In genomic region chr1:207463021-207463420, GRCh38 we compare ENCODE assay signal across 25 cellular contexts. TPM values are rescaled to one million over a fixed set of nuclear protein-coding genes. Genes with fewer than 3 reads are reported as not detected.
DNase-seq lines count a peak whose midpoint lies in the region; ATAC-seq and TF ChIP-seq lines count a peak whose summit lies in the region.
"Had no signal": no experiment of that assay in that cellular context is flagged by ENCODE, and none has a peak within 500 bp of the region (broad histone marks: within the 10 kb centered on the region; RNA-seq: fewer than 3 reads in every experiment).

No MANE protein-coding gene starts in this region.

- no peak for ATAC-seq in T-cell (replicated peaks in 1 of 4)
- no peak for ATAC-seq in HG02885 (IDR thresholded peaks at IDR 0.05; ENCODE audit: poor library complexity, unreplicated experiment)
- ATAC-seq: gastroesophageal sphincter, sciatic nerve, WTC11 had no signal

- POLR2A ChIA-PET in T-cell (lab: Charles Lee): no interaction called here

- intact Hi-C loops in ascending aorta (cut with DNase I): no loop called here

- peaks cover 0 to 4% of the 10 kb centered on the region in 2 donors for H3K27me3 Mint-ChIP-seq in T-cell
- H3K27me3 Mint-ChIP-seq: stimulated activated naive CD8-positive, alpha-beta T cell treated with anti-CD3 and anti-CD28 coated beads, Interleukin-15, Interleukin-2, amounts not matched to agents 100 ng/mL and 50 ng/mL, for 24 hours had no signal

- no peaks in the 10 kb centered on the region for H3K4me1 ChIP-seq in ascending aorta
- H3K4me1 ChIP-seq: gastroesophageal sphincter, parathyroid adenoma had no signal

- peaks cover 7% of the 10 kb centered on the region for H3K36me3 Mint-ChIP-seq in T-cell
- H3K36me3 Mint-ChIP-seq: type B pancreatic cell, WTC11 had no signal

- H3K4me3 Mint-ChIP-seq in T-cell: peak overlapping the region in 1 of 3 donors; percentile 42
- H3K4me3 Mint-ChIP-seq: nephron; stimulated activated naive CD8-positive, alpha-beta T cell treated with anti-CD3 and anti-CD28 coated beads, Interleukin-15, Interleukin-2, amounts not matched to agents 100 ng/mL and 50 ng/mL, for 24 hours; T-helper 17 cell; type B pancreatic cell; WTC11 had no signal

- CTCF ChIA-PET in T-cell (lab: Charles Lee): no interaction called here

- DNase-seq in DMS53 (lab: John Stamatoyannopoulos, UW): peak; percentile 12
- DNase-seq in DMS53 treated with DMSO at 0.1 percent for 48 hours (lab: John Stamatoyannopoulos, UW; ENCODE audit: unreplicated experiment): no peak
- DNase-seq in GM04504 (ENCODE audit: low read depth): peak; percentile 16
- DNase-seq in T-cell: no peak
- DNase-seq in renal cortical epithelial cell (ENCODE audit: low read depth): peak; percentile 4
- DNase-seq in C1 segment of cervical spinal cord (lab: John Stamatoyannopoulos, UW): no peak
- DNase-seq in ascending aorta (ENCODE audit: low spot score in 2 of 2): no peak
- DNase-seq: activated CD8-positive, alpha-beta memory T cell treated with anti-CD3 and anti-CD28 coated beads for 24 hours; amniotic stem cell; DMS153; NCI-H1436; NCI-H526; SIG-M5; T-helper 17 cell had no signal

- H3K9me3 ChIP-seq in ascending aorta: no peaks in the 10 kb centered on the region
- H3K9me3 ChIP-seq: gastroesophageal sphincter had no signal

- peaks cover 48 to 65% (median 62%) of the 10 kb centered on the region in 3 donors for H3K4me1 Mint-ChIP-seq in T-cell
- H3K4me1 Mint-ChIP-seq: nephron, WTC11 had no signal

- no peaks in the 10 kb centered on the region for H3K9me3 Mint-ChIP-seq in T-cell
- H3K9me3 Mint-ChIP-seq: nephron; stimulated activated naive CD8-positive, alpha-beta T cell treated with anti-CD3 and anti-CD28 coated beads, Interleukin-15, Interleukin-2, amounts not matched to agents 100 ng/mL and 50 ng/mL, for 24 hours; type B pancreatic cell; WTC11 had no signal

- no peak overlapping the region for H3K27ac ChIP-seq in ascending aorta
- H3K27ac ChIP-seq: 22Rv1, C4-2B, gastroesophageal sphincter, parathyroid adenoma had no signal

- no peak overlapping the region for H3K4me3 ChIP-seq in ascending aorta
- H3K4me3 ChIP-seq: gastroesophageal sphincter had no signal

- no peaks in the 10 kb centered on the region for H3K36me3 ChIP-seq in ascending aorta
- H3K36me3 ChIP-seq: gastroesophageal sphincter had no signal

- H3K27me3 ChIP-seq in ascending aorta: no peaks in the 10 kb centered on the region

- TF ChIP-seq CTCF in ascending aorta (IDR thresholded peaks at IDR 0.05): no peak

- H3K27ac Mint-ChIP-seq in T-cell: peak overlapping the region; percentile 19 to 53
- H3K27ac Mint-ChIP-seq: nephron, T-helper 17 cell, type B pancreatic cell, WTC11 had no signal

RNA-seq across cellular contexts. Expression of gene CR2, which starts 8.9 kb away (rescaled TPM):
- total RNA-seq in T-cell (1 to 10 TPM; 1.4 to 4.6 (median 2.1) TPM), renal cortical epithelial cell (not detected in 2 replicates), ascending aorta (not detected)
- total RNA-seq: mesenteric fat pad had no signal

RNA-seq across cellular contexts. Expression of gene CR1, which starts 32.9 kb away (rescaled TPM):
- total RNA-seq in T-cell (10 to 100 TPM in 2 of 5 donors, 1 to 10 TPM in 3; 2.8 to 11.7 (median 8.8) TPM), renal cortical epithelial cell (under 0.01 TPM in 1 of 2 replicates, not detected in the other), ascending aorta (8.4 TPM)

Comparison
In these comparisons a context has a peak if more than half of its experiments do, and no peak if none do; other contexts are left out.
1. DNase-seq: peak in DMS53 (single experiment), GM04504 (single experiment) and renal cortical epithelial cell (single experiment); none in DMS53 treated with DMSO at 0.1 percent for 48 hours (single experiment), T-cell (0 of 34), C1 segment of cervical spinal cord (0 of 14) and ascending aorta (0 of 2).